28 cellular contexts compared by ENCODE assay signal in the genomic region with DNA sequence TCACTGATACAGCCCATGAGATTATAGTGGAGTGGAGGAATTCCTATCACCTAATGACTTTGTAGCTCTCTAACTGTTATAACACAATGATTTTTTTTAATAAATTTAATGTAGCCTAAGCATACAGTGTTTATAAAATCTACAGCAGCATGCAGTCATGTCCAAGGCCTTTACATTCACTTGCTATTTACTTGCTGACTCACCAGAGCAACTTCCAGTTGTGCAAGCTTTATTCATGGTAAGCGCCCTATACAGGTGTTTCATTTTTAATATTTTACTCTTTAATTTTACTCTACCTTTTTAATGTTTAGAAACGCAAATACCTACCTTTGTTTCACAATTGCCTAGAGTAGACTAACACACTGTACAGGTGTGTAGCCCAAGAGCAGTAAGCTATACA.
DNase-seq lines count a peak whose midpoint lies in the region; ATAC-seq and TF ChIP-seq lines count a peak whose summit lies in the region.
"Had no signal": no experiment of that assay in that cellular context is flagged by ENCODE, and none has a peak within 500 bp of the region (broad histone marks: within the 10 kb centered on the region; RNA-seq: fewer than 3 reads in every experiment).

No MANE protein-coding gene starts in this region.

- in situ Hi-C loops in mammary epithelial cell (cut with MboI; ENCODE audit: low sequenced_read_pairs in 2 of 2): no loop called here

- H3K36me3 Mint-ChIP-seq in MCF 10A (ENCODE audit: insufficient read depth, unreplicated experiment): no peaks in the 10 kb centered on the region
- H3K36me3 Mint-ChIP-seq in CD4-positive, alpha-beta T cell (ENCODE audit: low read depth): no peaks in the 10 kb centered on the region
- H3K36me3 Mint-ChIP-seq: CD14-positive monocyte had no signal

- TF ChIP-seq CTCF in MCF 10A (IDR thresholded peaks at IDR 0.05; ENCODE audit: unreplicated experiment) (no peak), mammary epithelial cell (conservative IDR thresholded peaks at IDR 0.05 in 1 of 2, IDR thresholded peaks at IDR 0.05 in 1 of 2; ENCODE audit: extremely low read depth in 1 of 2, insufficient read depth in 1 of 2, low read depth in 1 of 2, low read length in 2 of 2) (no peak), epithelial cell of esophagus (IDR thresholded peaks at IDR 0.05; ENCODE audit: insufficient read depth, low read depth, low read length, missing control alignments) (no peak)
- TF ChIP-seq CTCF in CD4-positive, alpha-beta T cell (IDR thresholded peaks at IDR 0.05): no peak

- no peaks in the 10 kb centered on the region for H3K36me3 ChIP-seq in mammary epithelial cell (ENCODE audit: insufficient read depth, low read length)
- H3K36me3 ChIP-seq: BE2C had no signal

- no peaks in the 10 kb centered on the region for H3K27me3 Mint-ChIP-seq in MCF 10A (ENCODE audit: insufficient read depth, unreplicated experiment)
- no peaks in the 10 kb centered on the region for H3K27me3 Mint-ChIP-seq in CD4-positive, alpha-beta T cell

- H3K4me3 ChIP-seq in mammary epithelial cell (replicated peaks in 1 of 3; ENCODE audit: insufficient read depth in 1 of 3, low read depth in 2 of 3, low read length in 3 of 3): no peak overlapping the region
- no peak overlapping the region for H3K4me3 ChIP-seq in epithelial cell of esophagus (ENCODE audit: low read length)
- H3K4me3 ChIP-seq: GM12878, K562, SK-N-MC had no signal

- H3K4me1 ChIP-seq in mammary epithelial cell (ENCODE audit: insufficient read depth, low read length): no peaks in the 10 kb centered on the region

- no peaks in the 10 kb centered on the region for H3K27me3 ChIP-seq in mammary epithelial cell (ENCODE audit: insufficient read depth, low read length)
- no peaks in the 10 kb centered on the region for H3K27me3 ChIP-seq in CD4-positive, alpha-beta T cell (ENCODE audit: control insufficient read depth, insufficient read depth, low read length)
- H3K27me3 ChIP-seq: BE2C had no signal

- no peaks in the 10 kb centered on the region for H3K9me3 Mint-ChIP-seq in MCF 10A (ENCODE audit: unreplicated experiment)
- H3K9me3 Mint-ChIP-seq in CD4-positive, alpha-beta T cell: peaks cover 3% of the 10 kb centered on the region

- H3K4me3 Mint-ChIP-seq in MCF 10A (ENCODE audit: unreplicated experiment): no peak overlapping the region
- no peak overlapping the region for H3K4me3 Mint-ChIP-seq in CD4-positive, alpha-beta T cell
- H3K4me3 Mint-ChIP-seq: CD14-positive monocyte had no signal

- no peak for ATAC-seq in HG03135 (IDR thresholded peaks at IDR 0.05; ENCODE audit: unreplicated experiment)
- ATAC-seq in CD4-positive, alpha-beta T cell (ENCODE audit: poor library complexity): no peak
- ATAC-seq: GM12878, HepG2, K562, Panc1 had no signal

- H3K9ac ChIP-seq in mammary epithelial cell (ENCODE audit: insufficient read depth, low read length): no peak overlapping the region

- H4K20me1 ChIP-seq in mammary epithelial cell (ENCODE audit: insufficient read depth, low read length): no peaks in the 10 kb centered on the region

- POLR2A ChIA-PET in MCF 10A (lab: Yijun Ruan, JAX): no interaction called here
- POLR2A ChIA-PET in CD4-positive, alpha-beta T cell (lab: Charles Lee): no interaction called here

- H3K27ac ChIP-seq in mammary epithelial cell (ENCODE audit: insufficient read depth, low read depth, low read length): no peak overlapping the region
- no peak overlapping the region for H3K27ac ChIP-seq in CD4-positive, alpha-beta T cell (ENCODE audit: low read depth, low read length)
- H3K27ac ChIP-seq: 22Rv1, SK-N-MC had no signal

- H3K79me2 ChIP-seq in mammary epithelial cell (ENCODE audit: insufficient read depth, low read length): no peaks in the 10 kb centered on the region

- peak; percentile 60 for DNase-seq in MCF 10A (ENCODE audit: unreplicated experiment)
- no peak for DNase-seq in mammary epithelial cell
- peak; percentile 37 for DNase-seq in RPMI8226
- peak; percentile 53 for DNase-seq in epithelial cell of esophagus (ENCODE audit: low read depth)
- no peak for DNase-seq in activated CD4-positive, CD25-positive, alpha-beta regulatory T cell treated with anti-CD3 and anti-CD28 coated beads, Interleukin-2, amount 50 U/mL, for 72 hours
- no peak for DNase-seq in CD4-positive, alpha-beta T cell
- DNase-seq: ACHN, BE2C, Calu3, DMS153, Kasumi-1, MV-4-11, NCI-H1105, NCI-H146, NCI-H1930, NCI-H2107, NCI-H446, NCI-H526, NCI-H82, SIG-M5 had no signal

- H3K9me3 ChIP-seq in mammary epithelial cell (replicated peaks; ENCODE audit: insufficient read depth, low read length): no peaks in the 10 kb centered on the region
- no peaks in the 10 kb centered on the region for H3K9me3 ChIP-seq in CD4-positive, alpha-beta T cell (ENCODE audit: control insufficient read depth, low read length)
- H3K9me3 ChIP-seq: BE2C had no signal

- H2AFZ ChIP-seq in mammary epithelial cell (ENCODE audit: low read depth, low read length): no peak overlapping the region

- 65% methylated on average over 2 of the region's 2 CpGs for WGBS in mammary epithelial cell (ENCODE audit: low coverage, missing lambda C conversion rate)

- dilution Hi-C loops in mammary epithelial cell (cut with HindIII; ENCODE audit: low sequenced_read_pairs): no loop called here

- no peaks in the 10 kb centered on the region for H3K4me1 Mint-ChIP-seq in MCF 10A (ENCODE audit: insufficient read depth, unreplicated experiment)
- no peaks in the 10 kb centered on the region for H3K4me1 Mint-ChIP-seq in CD4-positive, alpha-beta T cell (ENCODE audit: low read depth)
- H3K4me1 Mint-ChIP-seq: CD14-positive monocyte had no signal

- CTCF ChIA-PET in MCF 10A (lab: Yijun Ruan, JAX): interaction anchor here (0.7 to 2.7 kb wide), 3 partner anchors 15 to 238 kb away, joined by 3 to 8 read pairs (median 5); no protein-coding TSS in a partner anchor
- CTCF ChIA-PET in mammary epithelial cell (lab: Charles Lee; ENCODE audit: low non-redundant PET): no interaction called here
- CTCF ChIA-PET in CD4-positive, alpha-beta T cell (lab: Charles Lee): no interaction called here

- intact Hi-C loops in MCF 10A (cut with micrococcal nuclease): no loop called here
- intact Hi-C loops in mammary epithelial cell (cut with micrococcal nuclease): no loop called here
- intact Hi-C loops in CD4-positive, alpha-beta T cell (cut with DNase I, micrococcal nuclease): no loop called here

- no peak overlapping the region for H3K4me2 ChIP-seq in mammary epithelial cell (ENCODE audit: insufficient read depth, low read depth, low read length)

- H3K27ac Mint-ChIP-seq in MCF 10A (ENCODE audit: low read depth, unreplicated experiment): no peak overlapping the region
- no peak overlapping the region for H3K27ac Mint-ChIP-seq in CD4-positive, alpha-beta T cell
- H3K27ac Mint-ChIP-seq: CD14-positive monocyte had no signal

- BruUV-seq in MCF 10A (replicated peaks; lab: Mats Ljungman, UMichigan) (no TSS peak), mammary epithelial cell (replicated peaks; lab: Mats Ljungman, UMichigan) (no TSS peak)

Comparison
In these comparisons a context has a peak if more than half of its experiments do, and no peak if none do; other contexts are left out.
1. DNase-seq: peak in MCF 10A (single experiment), RPMI8226 (single experiment) and epithelial cell of esophagus (single experiment); none in mammary epithelial cell (single experiment), activated CD4-positive, CD25-positive, alpha-beta regulatory T cell treated with anti-CD3 and anti-CD28 coated beads, Interleukin-2, amount 50 U/mL, for 72 hours (single experiment) and CD4-positive, alpha-beta T cell (0 of 10).